Comparison of ENCODE assay signal across 1 cellular context in the genomic region with DNA sequence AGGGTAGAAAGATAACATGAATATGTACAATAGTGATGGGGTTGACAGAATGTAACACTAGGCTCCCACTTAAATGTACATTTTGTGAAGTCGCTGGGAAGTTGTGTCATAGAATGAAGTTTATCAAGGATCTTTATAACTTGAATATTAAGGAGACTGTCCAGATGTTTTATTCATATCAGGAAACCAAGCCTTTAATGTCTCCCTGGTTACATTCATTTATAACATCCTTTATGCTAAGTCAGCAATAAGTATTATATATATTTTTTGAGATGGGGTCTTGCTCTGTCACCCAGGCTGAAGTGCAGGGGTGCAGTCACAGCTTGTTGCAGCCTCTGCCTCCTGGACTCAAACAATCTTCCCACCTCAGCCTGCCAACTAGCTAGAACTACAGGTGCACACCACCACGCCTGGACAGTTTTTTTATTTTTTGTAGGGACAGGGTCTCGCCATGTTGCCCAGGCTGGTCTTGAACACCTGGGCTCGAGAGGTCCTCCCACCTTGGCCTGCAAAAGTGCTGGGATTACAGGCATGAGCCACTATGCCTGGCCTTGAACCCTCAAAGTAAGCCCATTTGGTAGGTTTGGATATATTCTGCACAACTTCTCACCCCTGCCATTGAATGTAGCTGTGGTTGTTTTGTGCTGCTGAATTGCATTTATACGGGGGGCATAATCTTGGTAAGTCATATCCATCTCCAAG.
TF ChIP-seq lines count a peak whose summit lies in the region.

No MANE protein-coding gene starts in this region.

TF ChIP-seq in IMR-90, 13 proteins besides CTCF, POLR2A, EP300 and RAD21:
- TF ChIP-seq, protein P1, sequence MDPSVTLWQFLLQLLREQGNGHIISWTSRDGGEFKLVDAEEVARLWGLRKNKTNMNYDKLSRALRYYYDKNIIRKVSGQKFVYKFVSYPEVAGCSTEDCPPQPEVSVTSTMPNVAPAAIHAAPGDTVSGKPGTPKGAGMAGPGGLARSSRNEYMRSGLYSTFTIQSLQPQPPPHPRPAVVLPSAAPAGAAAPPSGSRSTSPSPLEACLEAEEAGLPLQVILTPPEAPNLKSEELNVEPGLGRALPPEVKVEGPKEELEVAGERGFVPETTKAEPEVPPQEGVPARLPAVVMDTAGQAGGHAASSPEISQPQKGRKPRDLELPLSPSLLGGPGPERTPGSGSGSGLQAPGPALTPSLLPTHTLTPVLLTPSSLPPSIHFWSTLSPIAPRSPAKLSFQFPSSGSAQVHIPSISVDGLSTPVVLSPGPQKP (IDR thresholded peaks at IDR 0.05; ENCODE audit: borderline replicate concordance, low read depth, low read length) = no peak
- peak; percentile 97 for TF ChIP-seq MAFK (IDR thresholded peaks at IDR 0.05; ENCODE audit: low read depth, low read length)
TF ChIP-seq in IMR-90: peak in this region for 1.
